In the genomic region with DNA sequence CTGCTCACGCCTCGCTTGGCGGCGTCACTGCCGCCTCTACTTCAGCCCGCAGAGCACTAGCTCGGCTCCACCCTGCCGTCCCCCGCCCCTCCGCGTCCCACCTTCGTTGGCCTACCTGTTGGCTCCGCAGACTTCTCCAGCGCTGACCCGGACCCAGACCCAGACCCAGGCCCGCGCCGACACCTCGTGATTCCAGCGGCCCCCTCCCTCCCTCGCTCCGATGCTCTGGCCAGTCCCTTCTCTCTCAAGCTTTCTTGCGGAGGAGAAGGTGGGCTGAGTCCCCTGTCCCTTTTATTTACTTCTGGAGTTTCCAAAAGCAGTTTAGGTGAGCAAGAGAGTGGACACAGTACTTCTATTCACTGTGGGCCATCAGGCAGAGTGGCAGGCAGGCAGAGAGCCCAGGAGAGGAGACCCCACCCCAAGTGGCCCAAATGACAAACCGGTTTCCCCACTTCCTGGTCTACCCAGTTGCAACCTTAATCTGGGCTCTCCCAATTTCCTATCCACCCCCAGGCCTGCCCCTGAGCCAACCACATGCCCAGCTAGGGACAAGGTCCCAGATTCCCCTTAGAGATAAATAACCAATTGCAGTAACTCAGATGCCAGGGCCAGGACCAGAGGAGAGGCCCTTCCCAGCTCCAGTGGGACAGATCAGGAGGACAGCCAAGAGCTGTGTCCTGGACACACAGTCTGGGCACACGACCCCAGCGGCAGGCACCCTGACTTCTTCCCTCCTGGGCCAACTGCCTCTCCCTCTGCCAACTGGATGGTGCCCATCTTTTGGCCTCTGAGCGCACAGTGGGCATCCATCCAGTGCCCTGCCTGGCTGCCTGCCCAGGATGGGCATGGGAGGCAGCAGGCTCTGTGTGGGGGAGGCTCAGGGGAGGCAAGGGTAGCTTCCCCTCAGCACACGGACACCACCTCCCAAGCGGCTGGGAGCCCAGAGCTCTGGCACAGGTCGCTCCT, we compare ENCODE assay signal across 9 cellular contexts. TPM values are rescaled to one million over a fixed set of nuclear protein-coding genes. Genes with fewer than 3 reads are reported as not detected.
DNase-seq lines count a peak whose midpoint lies in the region; ATAC-seq lines count a peak whose summit lies in the region.
"Had no signal": no experiment of that assay in that cellular context is flagged by ENCODE, and none has a peak within 500 bp of the region (broad histone marks: within the 10 kb centered on the region; RNA-seq: fewer than 3 reads in every experiment).

No MANE protein-coding gene starts in this region.

- no peak for ATAC-seq in HG03135 (IDR thresholded peaks at IDR 0.05; ENCODE audit: unreplicated experiment)

- peak overlapping the region; percentile 48; the same call in 1 of the 2 replicates for H3K9ac ChIP-seq in iPS-20b (ENCODE audit: low read depth, low read length)
- no peak overlapping the region for H3K9ac ChIP-seq in stomach smooth muscle (ENCODE audit: low read length in 2 of 2)

- H3K27me3 ChIP-seq in iPS-20b (ENCODE audit: insufficient read depth, low read length) (peaks cover 53% of the 10 kb centered on the region), stomach smooth muscle (ENCODE audit: control insufficient read depth in 1 of 2, insufficient read depth in 2 of 2, low read length in 2 of 2) (peaks cover 41 to 44% of the 10 kb centered on the region in 2 donors)

- peak; percentile 70 for DNase-seq in DMS 273 (lab: John Stamatoyannopoulos, UW; ENCODE audit: unreplicated experiment)
- no peak for DNase-seq in DMS 273 treated with DMSO at 0.1 percent for 48 hours (lab: John Stamatoyannopoulos, UW)
- no peak for DNase-seq in activated T-helper 2 cell treated with anti-CD3 and anti-CD28 coated beads, Interferon-gamma antibody, Interleukin-2, Interleukin-4, amounts not matched to agents 10 μg/mL and 5 μg/mL and 100 μg/mL, durations not matched to agents 14 hours and 24 hours and 36 hours (ENCODE audit: low spot score)
- DNase-seq in DMS79 (lab: John Stamatoyannopoulos, UW): no peak
- no peak for DNase-seq in activated CD8-positive, alpha-beta memory T cell treated with anti-CD3 and anti-CD28 coated beads, Interleukin-2, amount 50 U/mL, for 48 hours
- DNase-seq: cortex of kidney had no signal

- no peaks in the 10 kb centered on the region for H3K36me3 Mint-ChIP-seq in activated T-helper 2 cell treated with anti-CD3 and anti-CD28 coated beads, Interferon-gamma antibody, Interleukin-2, Interleukin-4, amounts not matched to agents 10 μg/mL and 5 μg/mL and 100 μg/mL, durations not matched to agents 14 hours and 24 hours and 36 hours (ENCODE audit: low read depth)

- peaks cover under 1% of the 10 kb centered on the region; the same call in 1 of the 2 replicates for H3K9me3 ChIP-seq in iPS-20b (ENCODE audit: insufficient read depth, low read depth, low read length)
- H3K9me3 ChIP-seq in stomach smooth muscle (ENCODE audit: control insufficient read depth in 2 of 2, low read length in 2 of 2): peaks cover 0 to 5% of the 10 kb centered on the region in 2 donors

- H3K4me1 ChIP-seq in iPS-20b (ENCODE audit: insufficient read depth, low read length): peaks cover 32% of the 10 kb centered on the region
- H3K4me1 ChIP-seq in stomach smooth muscle (ENCODE audit: control insufficient read depth, insufficient read depth, low read length): peaks cover 23% of the 10 kb centered on the region

- no peaks in the 10 kb centered on the region for H3K4me1 Mint-ChIP-seq in activated T-helper 2 cell treated with anti-CD3 and anti-CD28 coated beads, Interferon-gamma antibody, Interleukin-2, Interleukin-4, amounts not matched to agents 10 μg/mL and 5 μg/mL and 100 μg/mL, durations not matched to agents 14 hours and 24 hours and 36 hours (ENCODE audit: low read depth)

- H3K9me3 Mint-ChIP-seq in activated T-helper 2 cell treated with anti-CD3 and anti-CD28 coated beads, Interferon-gamma antibody, Interleukin-2, Interleukin-4, amounts not matched to agents 10 μg/mL and 5 μg/mL and 100 μg/mL, durations not matched to agents 14 hours and 24 hours and 36 hours: no peaks in the 10 kb centered on the region

- H3K36me3 ChIP-seq in iPS-20b (ENCODE audit: insufficient read depth, low read depth, low read length): no peaks in the 10 kb centered on the region
- H3K36me3 ChIP-seq in stomach smooth muscle (ENCODE audit: control insufficient read depth in 2 of 2, insufficient read depth in 2 of 2, low read length in 2 of 2): no peaks in the 10 kb centered on the region

- peaks cover 68% of the 10 kb centered on the region for H3K27me3 Mint-ChIP-seq in activated T-helper 2 cell treated with anti-CD3 and anti-CD28 coated beads, Interferon-gamma antibody, Interleukin-2, Interleukin-4, amounts not matched to agents 10 μg/mL and 5 μg/mL and 100 μg/mL, durations not matched to agents 14 hours and 24 hours and 36 hours (ENCODE audit: low read depth)

- intact Hi-C loops in activated T-helper 2 cell treated with anti-CD3 and anti-CD28 coated beads, Interferon-gamma antibody, Interleukin-2, Interleukin-4, amounts not matched to agents 10 μg/mL and 5 μg/mL and 100 μg/mL, durations not matched to agents 14 hours and 24 hours and 36 hours (cut with micrococcal nuclease): no loop called here

- H3K27ac Mint-ChIP-seq in activated T-helper 2 cell treated with anti-CD3 and anti-CD28 coated beads, Interferon-gamma antibody, Interleukin-2, Interleukin-4, amounts not matched to agents 10 μg/mL and 5 μg/mL and 100 μg/mL, durations not matched to agents 14 hours and 24 hours and 36 hours: no peak overlapping the region

- H3K27ac ChIP-seq in iPS-20b (ENCODE audit: low read length) (no peak overlapping the region), stomach smooth muscle (ENCODE audit: low read length) (no peak overlapping the region)

- peak overlapping the region; percentile 66; the same call in 1 of the 2 replicates for H3K4me3 ChIP-seq in iPS-20b (ENCODE audit: low read length)
- peak overlapping the region; percentile 12 to 70 for H3K4me3 ChIP-seq in stomach smooth muscle (ENCODE audit: low read length in 2 of 2)

- H3K4me3 Mint-ChIP-seq in activated T-helper 2 cell treated with anti-CD3 and anti-CD28 coated beads, Interferon-gamma antibody, Interleukin-2, Interleukin-4, amounts not matched to agents 10 μg/mL and 5 μg/mL and 100 μg/mL, durations not matched to agents 14 hours and 24 hours and 36 hours (ENCODE audit: low read depth): peak overlapping the region; percentile 62

RNA-seq across cellular contexts. Expression of gene SRCIN1, which starts 1.2 kb away (rescaled TPM):
- 0.14 and 0.16 TPM in 2 replicates for total RNA-seq in activated T-helper 2 cell treated with anti-CD3 and anti-CD28 coated beads, Interferon-gamma antibody, Interleukin-2, Interleukin-4, amounts not matched to agents 10 μg/mL and 5 μg/mL and 100 μg/mL, durations not matched to agents 14 hours and 24 hours and 36 hours
